ENCODE assay signal across 29 cellular contexts in the genomic region with DNA sequence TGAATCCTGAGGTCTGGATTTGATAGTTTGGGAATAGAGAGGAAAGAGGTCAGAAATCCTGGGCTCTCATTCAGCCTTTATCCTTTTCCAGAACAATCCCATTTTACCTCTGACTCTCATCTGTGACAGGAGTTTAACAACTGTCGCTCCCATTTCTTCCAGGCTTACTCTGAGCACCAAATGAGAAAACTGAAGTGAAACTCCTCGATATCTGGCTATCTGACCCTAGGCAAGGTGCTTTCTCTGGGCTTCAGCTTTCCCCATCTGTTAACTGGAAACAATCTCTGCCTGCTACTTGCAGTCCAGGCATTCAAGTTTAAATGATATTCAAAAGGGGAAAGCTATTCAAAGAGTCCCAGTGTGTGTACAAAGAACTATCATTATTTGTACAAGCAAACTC. TPM values are rescaled to one million over a fixed set of nuclear protein-coding genes. Genes with fewer than 3 reads are reported as not detected.
"Had no signal": no experiment of that assay in that cellular context is flagged by ENCODE, and none has a peak within 500 bp of the region (broad histone marks: within the 10 kb centered on the region; RNA-seq: fewer than 3 reads in every experiment).

No MANE protein-coding gene starts in this region.

- H3K9me3 Mint-ChIP-seq: nephron; stimulated activated naive CD8-positive, alpha-beta T cell treated with anti-CD3 and anti-CD28 coated beads, Interleukin-15, amount 100 ng/mL, for 72 hours had no signal

- H3K4me2 ChIP-seq: smooth muscle cell had no signal

- H3K27ac ChIP-seq: epithelial cell of prostate, gastrocnemius medialis, prostate gland, right atrium auricular region, suprapubic skin, transverse colon, upper lobe of right lung, uterus had no signal

- H3K36me3 ChIP-seq: gastrocnemius medialis, prostate gland, right atrium auricular region, suprapubic skin, transverse colon, upper lobe of right lung, uterus had no signal

- H3K36me3 Mint-ChIP-seq: naive thymus-derived CD4-positive, alpha-beta T cell had no signal

- ATAC-seq: esophagus mucosa; gastrocnemius medialis; naive thymus-derived CD4-positive, alpha-beta T cell; sciatic nerve; stimulated activated naive CD8-positive, alpha-beta T cell treated with anti-CD3 and anti-CD28 coated beads, Interleukin-15, amount 100 ng/mL, for 72 hours; upper lobe of right lung had no signal

- H3K4me1 Mint-ChIP-seq: stimulated activated naive CD8-positive, alpha-beta T cell treated with anti-CD3 and anti-CD28 coated beads, Interleukin-15, amount 100 ng/mL, for 72 hours had no signal

- H3K4me3 Mint-ChIP-seq: naive thymus-derived CD4-positive, alpha-beta T cell; nephron; stimulated activated naive CD8-positive, alpha-beta T cell treated with anti-CD3 and anti-CD28 coated beads, Interleukin-15, amount 100 ng/mL, for 72 hours had no signal

- H3K9me3 ChIP-seq: gastrocnemius medialis, prostate gland, right atrium auricular region, suprapubic skin, transverse colon, upper lobe of right lung, uterus had no signal

- H3K4me3 ChIP-seq: dorsolateral prefrontal cortex, gastrocnemius medialis, lung, prostate gland, right atrium auricular region, smooth muscle cell, suprapubic skin, transverse colon, upper lobe of right lung, uterus had no signal

- DNase-seq: dorsolateral prefrontal cortex; effector CD4-positive, alpha-beta T cell; foreskin fibroblast; gastrocnemius medialis; head of caudate nucleus; mesenchymal stem cell; midbrain; naive thymus-derived CD4-positive, alpha-beta T cell; nucleus accumbens; stimulated activated CD4-positive, alpha-beta T cell treated with anti-CD3 and anti-CD28 coated beads, Interleukin-12 subunit alpha, Interleukin-12 subunit beta, amount 100 ng/mL, for 4 hours; stimulated activated CD4-positive, alpha-beta T cell treated with anti-CD3 and anti-CD28 coated beads, Interleukin-1b, Interleukin-23, amount 100 ng/mL, for 48 hours; stimulated activated CD4-positive, alpha-beta T cell treated with anti-CD3 and anti-CD28 coated beads, Interleukin-4, amount 100 ng/mL, for 1 hour; stimulated activated CD8-positive, alpha-beta memory T cell treated with anti-CD3 and anti-CD28 coated beads, Interleukin-4, amount 100 ng/mL, for 48 hours; stimulated activated naive CD4-positive, alpha-beta T cell; stimulated activated naive CD8-positive, alpha-beta T cell treated with anti-CD3 and anti-CD28 coated beads, Interleukin-15, amount 100 ng/mL, for 72 hours; transverse colon; upper lobe of right lung; uterus had no signal

- FAIRE-seq: keratinocyte had no signal

- H3K27ac Mint-ChIP-seq: naive thymus-derived CD4-positive, alpha-beta T cell; nephron; stimulated activated naive CD8-positive, alpha-beta T cell treated with anti-CD3 and anti-CD28 coated beads, Interleukin-15, amount 100 ng/mL, for 72 hours had no signal

- H3K4me1 ChIP-seq: prostate gland, upper lobe of right lung had no signal

- H3K27me3 ChIP-seq: dorsolateral prefrontal cortex, right atrium auricular region, uterus had no signal

RNA-seq across cellular contexts. Expression of gene NRXN2, which starts 50.1 kb away (rescaled TPM):
- total RNA-seq: glomerular endothelial cell had no signal
- polyA plus RNA-seq: keratinocyte; naive thymus-derived CD4-positive, alpha-beta T cell had no signal
